ENCODE assay signal across 10 cellular contexts in genomic region chr7:102064361-102065025, GRCh38.
DNase-seq lines count a peak whose midpoint lies in the region; TF ChIP-seq lines count a peak whose summit lies in the region.
"Had no signal": no experiment of that assay in that cellular context is flagged by ENCODE, and none has a peak within 500 bp of the region (broad histone marks: within the 10 kb centered on the region; RNA-seq: fewer than 3 reads in every experiment).

No MANE protein-coding gene starts in this region.

- H3F3A ChIP-seq in DOHH2 (ENCODE audit: control insufficient read depth, insufficient read depth), result peaks cover 8% of the 10 kb centered on the region; the same call in 1 of the 2 replicates

- H3K4me3 ChIP-seq in DOHH2 (ENCODE audit: low read length), result no peak overlapping the region
- H3K4me3 ChIP-seq in esophagus (ENCODE audit: low read depth in 1 of 2, low read length in 2 of 2), result no peak overlapping the region
- H3K4me3 ChIP-seq: coronary artery, ovary had no signal

- H3K27ac Mint-ChIP-seq in nephron, result peak overlapping the region in 2 of 3 experiments; percentile 16 to 37

- peak; percentile 97 for DNase-seq in NOMO-1 treated with DMSO at 0.1 percent for 48 hours (lab: John Stamatoyannopoulos, UW; ENCODE audit: unreplicated experiment)
- DNase-seq in NCI-H2171 treated with DMSO at 0.1 percent for 48 hours (lab: John Stamatoyannopoulos, UW), result no peak
- no peak for DNase-seq in activated gamma-delta T cell treated with Interleukin-2 at 50 U/mL for 16 hours
- DNase-seq in GM19240 (ENCODE audit: insufficient read length, low spot score), result no peak
- no peak for DNase-seq in NCI-H2029 treated with DMSO at 0.1 percent for 48 hours (lab: John Stamatoyannopoulos, UW)

- H3K9me3 Mint-ChIP-seq in nephron, result no peaks in the 10 kb centered on the region

- H3K36me3 ChIP-seq in DOHH2 (ENCODE audit: control insufficient read depth, low read length), result peaks cover 32% of the 10 kb centered on the region
- H3K36me3 ChIP-seq in esophagus (ENCODE audit: control insufficient read depth in 2 of 2, insufficient read depth in 2 of 2, low read length in 1 of 2), result peaks cover 0 to 4% of the 10 kb centered on the region in 2 donors
- H3K36me3 ChIP-seq: ovary had no signal

- H3K9me3 ChIP-seq in DOHH2 (ENCODE audit: control insufficient read depth, insufficient read depth, low read length) (no peaks in the 10 kb centered on the region), esophagus (ENCODE audit: control insufficient read depth in 2 of 2, insufficient read depth in 1 of 2, low read depth in 1 of 2, low read length in 1 of 2) (no peaks in the 10 kb centered on the region)
- H3K9me3 ChIP-seq: ovary had no signal

- H3K27me3 ChIP-seq in DOHH2 (ENCODE audit: control insufficient read depth, low read length) (no peaks in the 10 kb centered on the region), esophagus (ENCODE audit: control insufficient read depth in 1 of 2, insufficient read depth in 2 of 2, low read length in 2 of 2) (no peaks in the 10 kb centered on the region)
- H3K27me3 ChIP-seq: ovary had no signal

- H3K4me3 Mint-ChIP-seq in nephron, result no peak overlapping the region

- H4K20me1 ChIP-seq in DOHH2 (ENCODE audit: control insufficient read depth, insufficient read depth, low read depth, low read length), result peaks cover 11% of the 10 kb centered on the region; the same call in 1 of the 2 replicates

- TF ChIP-seq CTCF in DOHH2 (IDR thresholded peaks at IDR 0.05; ENCODE audit: low read depth, low read length, poor library complexity, severe bottlenecking) (no peak), nephron (IDR thresholded peaks at IDR 0.05; ENCODE audit: unreplicated experiment in 3 of 3) (no peak)

- peaks cover 23% of the 10 kb centered on the region for H3K36me3 Mint-ChIP-seq in nephron (ENCODE audit: low read depth)

- H3K4me1 Mint-ChIP-seq in nephron, result peaks cover 31% of the 10 kb centered on the region

- 46 to 60% methylated on average over 12 of the region's 12 CpGs for WGBS in esophagus, 2 donors

- H3K9me2 ChIP-seq in DOHH2 (replicated peaks; ENCODE audit: control insufficient read depth, low read length), result no peaks in the 10 kb centered on the region

- H3K27me3 Mint-ChIP-seq in nephron (ENCODE audit: low read depth), result no peaks in the 10 kb centered on the region

- H3K4me2 ChIP-seq in DOHH2 (ENCODE audit: low read length), result peak overlapping the region; percentile 31

- H3K27ac ChIP-seq in DOHH2 (ENCODE audit: low read depth, low read length) (peak overlapping the region; percentile 6; the same call in 1 of the 2 replicates), esophagus (ENCODE audit: low read depth in 2 of 2, low read length in 1 of 2) (peak overlapping the region; percentile 61 to 83)
- H3K27ac ChIP-seq: coronary artery, ovary had no signal

- H3K4me1 ChIP-seq in DOHH2 (ENCODE audit: control insufficient read depth, low read length), result peaks cover 78% of the 10 kb centered on the region
- H3K4me1 ChIP-seq in esophagus (ENCODE audit: control insufficient read depth in 2 of 2, insufficient read depth in 2 of 2, low read length in 1 of 2), result peaks cover 2 to 9% of the 10 kb centered on the region in 2 donors

- H3K79me2 ChIP-seq in DOHH2 (ENCODE audit: control insufficient read depth, low read length), result peaks cover 90% of the 10 kb centered on the region
